In genomic region chr15:93359037-93359779, GRCh38 we compare ENCODE assay signal across 27 cellular contexts.
DNase-seq lines count a peak whose midpoint lies in the region; ATAC-seq, FAIRE-seq and TF ChIP-seq lines count a peak whose summit lies in the region.
"Had no signal": no experiment of that assay in that cellular context is flagged by ENCODE, and none has a peak within 500 bp of the region (broad histone marks: within the 10 kb centered on the region; RNA-seq: fewer than 3 reads in every experiment).

No MANE protein-coding gene starts in this region.

- POLR2A ChIA-PET in HepG2 (lab: Yijun Ruan, JAX), result no interaction called here

- BruUV-seq in HepG2 (replicated peaks; lab: Mats Ljungman, UMichigan), result no TSS peak

- CTCF ChIA-PET in HepG2 (lab: Yijun Ruan, JAX; ENCODE audit: low intra/inter-chr PET ratio, low total read pairs), result no interaction called here

- H3K4me2 ChIP-seq in HepG2 (ENCODE audit: low read depth, low read length), result no peak overlapping the region

- peaks cover 5% of the 10 kb centered on the region for H3K4me1 Mint-ChIP-seq in osteocyte (ENCODE audit: unreplicated experiment)
- H3K4me1 Mint-ChIP-seq: activated CD8-positive, alpha-beta memory T cell treated with anti-CD3 and anti-CD28 coated beads, Interleukin-2, amount 10 ng/mL, durations not matched to agents 7 days and 5 days; activated naive CD4-positive, alpha-beta T cell treated with anti-CD3 and anti-CD28 coated beads, Interleukin-2, amount 50 U/mL, for 24 hours; central memory CD8-positive, alpha-beta T cell; memory B cell; stimulated activated memory B cell treated with anti-CD40 and anti-IgM and Interleukin-4, amounts not matched to agents 10 μg/mL and 1 μg/mL and 100 μg/mL, for 72 hours had no signal

- H3K36me3 ChIP-seq in HepG2 (replicated peaks in 1 of 2; ENCODE audit: control insufficient read depth in 1 of 2, insufficient read depth in 2 of 2, low read length in 2 of 2), result no peaks in the 10 kb centered on the region
- no peaks in the 10 kb centered on the region for H3K36me3 ChIP-seq in right lobe of liver
- H3K36me3 ChIP-seq: BE2C, spleen, suprapubic skin, WERI-Rb-1 had no signal

- H3K9me3 ChIP-seq in HepG2 (ENCODE audit: low read length), result no peaks in the 10 kb centered on the region
- H3K9me3 ChIP-seq in right lobe of liver, result no peaks in the 10 kb centered on the region
- H3K9me3 ChIP-seq: BE2C, spleen, suprapubic skin had no signal

- peak overlapping the region; percentile 16 for H3K27ac Mint-ChIP-seq in osteocyte (ENCODE audit: unreplicated experiment)
- H3K27ac Mint-ChIP-seq: activated CD8-positive, alpha-beta memory T cell treated with anti-CD3 and anti-CD28 coated beads, Interleukin-2, amount 10 ng/mL, durations not matched to agents 7 days and 5 days; activated naive CD4-positive, alpha-beta T cell treated with anti-CD3 and anti-CD28 coated beads, Interleukin-2, amount 50 U/mL, for 24 hours; activated T-helper 1 cell treated with anti-CD3 and anti-CD28 coated beads, Interleukin-12 subunit alpha, Interleukin-12 subunit beta, Interleukin-2, Interleukin-4 antibody, amounts not matched to agents 30 ng/mL and 10 ng/mL and 1 ng/mL, durations not matched to agents 14 hours and 24 hours and 36 hours; memory B cell; natural killer cell treated with Interleukin-12 subunit alpha and Interleukin-12 subunit beta and Interleukin-15 and Interleukin-18, amount 100 ng/mL, for 72 hours; stimulated activated memory B cell treated with anti-CD40 and anti-IgM and Interleukin-4, amounts not matched to agents 10 μg/mL and 1 μg/mL and 100 μg/mL, for 72 hours had no signal

- DNase-seq in HepG2 (ENCODE audit: low spot score), result no peak
- no peak for DNase-seq in right lobe of liver
- peak; percentile 77 for DNase-seq in left kidney (ENCODE audit: low read depth, low spot score)
- no peak for DNase-seq in osteocyte (ENCODE audit: extremely low spot score, unreplicated experiment)
- DNase-seq in GM13977 (ENCODE audit: low spot score), result no peak
- DNase-seq in SIG-M5 treated with dmso at 0.1 percent for 504 hours (lab: John Stamatoyannopoulos, UW; ENCODE audit: unreplicated experiment), result no peak
- no peak for DNase-seq in activated CD8-positive, alpha-beta memory T cell treated with anti-CD3 and anti-CD28 coated beads, Interleukin-2, amount 50 U/mL, for 4 hours
- DNase-seq: activated CD4-positive, alpha-beta T cell treated with anti-CD3 and anti-CD28 coated beads, Interleukin-2, amount 50 U/mL, for 1 hour; activated CD8-positive, alpha-beta memory T cell treated with anti-CD3 and anti-CD28 coated beads, Interleukin-2, amount 10 ng/mL, durations not matched to agents 7 days and 5 days; aorta; BE2C; DMS79 treated with DMSO at 0.1 percent for 48 hours; KBM-7; NCI-H1694 treated with DMSO at 0.1 percent for 48 hours; spleen; stimulated activated CD4-positive, alpha-beta T cell treated with anti-CD3 and anti-CD28 coated beads, Interleukin-4, amount 100 ng/mL, for 1 hour; T-helper 9 cell; WERI-Rb-1 had no signal

- no peak overlapping the region for H3K4me3 Mint-ChIP-seq in osteocyte (ENCODE audit: unreplicated experiment)
- H3K4me3 Mint-ChIP-seq: activated CD8-positive, alpha-beta memory T cell treated with anti-CD3 and anti-CD28 coated beads, Interleukin-2, amount 10 ng/mL, durations not matched to agents 7 days and 5 days; activated naive CD4-positive, alpha-beta T cell treated with anti-CD3 and anti-CD28 coated beads, Interleukin-2, amount 50 U/mL, for 24 hours; activated T-helper 1 cell treated with anti-CD3 and anti-CD28 coated beads, Interleukin-12 subunit alpha, Interleukin-12 subunit beta, Interleukin-2, Interleukin-4 antibody, amounts not matched to agents 30 ng/mL and 10 ng/mL and 1 ng/mL, durations not matched to agents 14 hours and 24 hours and 36 hours; central memory CD8-positive, alpha-beta T cell; memory B cell; natural killer cell treated with Interleukin-12 subunit alpha and Interleukin-12 subunit beta and Interleukin-15 and Interleukin-18, amount 100 ng/mL, for 72 hours; stimulated activated memory B cell treated with anti-CD40 and anti-IgM and Interleukin-4, amounts not matched to agents 10 μg/mL and 1 μg/mL and 100 μg/mL, for 72 hours had no signal

- peaks cover 2 to 31% of the 10 kb centered on the region in 2 experiments; a peak in 4 of 5 replicates for H3K27me3 ChIP-seq in HepG2 (ENCODE audit: control insufficient read depth in 1 of 2, insufficient read depth in 2 of 2, low read length in 2 of 2)
- no peaks in the 10 kb centered on the region for H3K27me3 ChIP-seq in right lobe of liver
- H3K27me3 ChIP-seq: BE2C, suprapubic skin had no signal

- TF ChIP-seq POLR2A in HepG2 (IDR thresholded peaks at IDR 0.05; ENCODE audit: insufficient read depth in 1 of 2, low read depth in 2 of 2, low read length in 2 of 2) (no peak), right lobe of liver (IDR thresholded peaks at IDR 0.05) (no peak)

- H2AFZ ChIP-seq in HepG2 (ENCODE audit: low read length), result no peak overlapping the region

- intact Hi-C loops in HepG2 (cut with micrococcal nuclease; ENCODE audit: unreplicated experiment) (no loop called here), right lobe of liver (cut with DNase I) (no loop called here)

- FAIRE-seq in HepG2 (lab: Jason Lieb, UNC), result no peak
- FAIRE-seq: endothelial cell of umbilical vein had no signal

- ATAC-seq in HepG2 (no peak; the same call in 2 of the 3 replicates), right lobe of liver (no peak), GM18502 (IDR thresholded peaks at IDR 0.05; ENCODE audit: poor library complexity, unreplicated experiment) (no peak)
- ATAC-seq: activated CD8-positive, alpha-beta memory T cell treated with anti-CD3 and anti-CD28 coated beads, Interleukin-2, amount 10 ng/mL, durations not matched to agents 7 days and 5 days; natural killer cell treated with Interleukin-12 subunit alpha and Interleukin-12 subunit beta and Interleukin-15 and Interleukin-18, amount 100 ng/mL, for 72 hours; stimulated activated memory B cell treated with anti-CD40 and anti-IgM and Interleukin-4, amounts not matched to agents 10 μg/mL and 1 μg/mL and 100 μg/mL, for 72 hours had no signal

- H3K4me3 ChIP-seq in HepG2 (replicated peaks in 1 of 3; ENCODE audit: insufficient read depth in 1 of 3, low read depth in 2 of 3, low read length in 3 of 3) (no peak overlapping the region), right lobe of liver (no peak overlapping the region)
- H3K4me3 ChIP-seq: spleen, suprapubic skin had no signal

- no peaks in the 10 kb centered on the region for H3K27me3 Mint-ChIP-seq in osteocyte (ENCODE audit: unreplicated experiment)
- H3K27me3 Mint-ChIP-seq: activated naive CD4-positive, alpha-beta T cell treated with anti-CD3 and anti-CD28 coated beads, Interleukin-2, amount 50 U/mL, for 24 hours; memory B cell; stimulated activated memory B cell treated with anti-CD40 and anti-IgM and Interleukin-4, amounts not matched to agents 10 μg/mL and 1 μg/mL and 100 μg/mL, for 72 hours had no signal

- H4K20me1 ChIP-seq in HepG2 (ENCODE audit: insufficient read depth, low read length), result no peaks in the 10 kb centered on the region

- in situ Hi-C loops in HepG2 (cut with HindIII; ENCODE audit: extremely low pct_ligation_motif_present, low pct_unique_long_range_greater_than_20kb), result no loop called here
- in situ Hi-C loops in GM13977 (cut with MboI; ENCODE audit: low pct_unique_long_range_greater_than_20kb, low sequenced_read_pairs, unreplicated experiment), result no loop called here

- WGBS in HepG2 (ENCODE audit: low lambda C conversion rate), result 44% methylated on average over 13 of the region's 13 CpGs
- 51% methylated on average over 10 of the region's 13 CpGs for WGBS in right lobe of liver (ENCODE audit: insufficient coverage, low coverage, low lambda C conversion rate, missing lambda C conversion rate)

- TF ChIP-seq EP300 in HepG2 (IDR thresholded peaks at IDR 0.05; ENCODE audit: low read depth in 2 of 2, low read length in 2 of 2), result no peak
- TF ChIP-seq EP300 in HepG2 (CRISPR knock-in tag; IDR thresholded peaks at IDR 0.05; ENCODE audit: borderline replicate concordance), result no peak

- no peaks in the 10 kb centered on the region for H3K36me3 Mint-ChIP-seq in osteocyte (ENCODE audit: unreplicated experiment)
- H3K36me3 Mint-ChIP-seq: activated CD8-positive, alpha-beta memory T cell treated with anti-CD3 and anti-CD28 coated beads, Interleukin-2, amount 10 ng/mL, durations not matched to agents 7 days and 5 days; activated naive CD4-positive, alpha-beta T cell treated with anti-CD3 and anti-CD28 coated beads, Interleukin-2, amount 50 U/mL, for 24 hours; memory B cell; natural killer cell treated with Interleukin-12 subunit alpha and Interleukin-12 subunit beta and Interleukin-15 and Interleukin-18, amount 100 ng/mL, for 72 hours; stimulated activated memory B cell treated with anti-CD40 and anti-IgM and Interleukin-4, amounts not matched to agents 10 μg/mL and 1 μg/mL and 100 μg/mL, for 72 hours had no signal

- H3K79me2 ChIP-seq in HepG2 (ENCODE audit: insufficient read depth, low read length), result no peaks in the 10 kb centered on the region

- H3K4me1 ChIP-seq in HepG2 (ENCODE audit: insufficient read depth, low read length), result no peaks in the 10 kb centered on the region
- H3K4me1 ChIP-seq in right lobe of liver, result no peaks in the 10 kb centered on the region
- H3K4me1 ChIP-seq: BE2C, spleen, suprapubic skin had no signal

- no peak overlapping the region for H3K9ac ChIP-seq in HepG2 (ENCODE audit: insufficient read depth, low read depth, low read length)

- no peak for TF ChIP-seq RAD21 in HepG2 (CRISPR knock-in tag; IDR thresholded peaks at IDR 0.05)

- TF ChIP-seq CTCF in HepG2 (CRISPR knock-in tag; IDR thresholded peaks at IDR 0.05) (no peak), right lobe of liver (IDR thresholded peaks at IDR 0.05) (no peak), osteocyte (IDR thresholded peaks at IDR 0.05) (no peak), GM13977 (IDR thresholded peaks at IDR 0.05; ENCODE audit: extremely low read depth, insufficient read depth, missing control alignments) (no peak)

- H3K9me3 Mint-ChIP-seq in osteocyte (ENCODE audit: unreplicated experiment), result peaks cover 6% of the 10 kb centered on the region
- H3K9me3 Mint-ChIP-seq: activated naive CD4-positive, alpha-beta T cell treated with anti-CD3 and anti-CD28 coated beads, Interleukin-2, amount 50 U/mL, for 24 hours; activated T-helper 1 cell treated with anti-CD3 and anti-CD28 coated beads, Interleukin-12 subunit alpha, Interleukin-12 subunit beta, Interleukin-2, Interleukin-4 antibody, amounts not matched to agents 30 ng/mL and 10 ng/mL and 1 ng/mL, durations not matched to agents 14 hours and 24 hours and 36 hours; central memory CD8-positive, alpha-beta T cell; natural killer cell treated with Interleukin-12 subunit alpha and Interleukin-12 subunit beta and Interleukin-15 and Interleukin-18, amount 100 ng/mL, for 72 hours had no signal

- H3K27ac ChIP-seq in HepG2 (ENCODE audit: extremely low read length, insufficient read depth, low read length) (no peak overlapping the region), right lobe of liver (no peak overlapping the region)
- H3K27ac ChIP-seq: spleen, suprapubic skin, WERI-Rb-1 had no signal

TF ChIP-seq in HepG2, 621 proteins besides CTCF, POLR2A, EP300 and RAD21:
- TF ChIP-seq POGZ (CRISPR knock-in tag; IDR thresholded peaks at IDR 0.05) (no peak), KDM2A (CRISPR knock-in tag; IDR thresholded peaks at IDR 0.05; ENCODE audit: borderline replicate concordance, low read depth) (0 out of 2 replicates have a peak, but pooled peaks have one; percentile 20)
TF ChIP-seq in HepG2: peak in this region for 1.
